In genomic region chr6:106002005-106002404, GRCh38 we compare ENCODE assay signal across 14 cellular contexts.
DNase-seq lines count a peak whose midpoint lies in the region; TF ChIP-seq lines count a peak whose summit lies in the region.
"Had no signal": no experiment of that assay in that cellular context is flagged by ENCODE, and none has a peak within 500 bp of the region (broad histone marks: within the 10 kb centered on the region; RNA-seq: fewer than 3 reads in every experiment).

No MANE protein-coding gene starts in this region.

- H3K4me1 ChIP-seq in H9 (ENCODE audit: insufficient read depth, low read length), result peaks cover 4% of the 10 kb centered on the region; the same call in 1 of the 2 replicates
- H3K4me1 ChIP-seq in KMS-11 (ENCODE audit: low read depth, poor library complexity, severe bottlenecking), result peaks cover 58% of the 10 kb centered on the region
- peaks cover 19% of the 10 kb centered on the region for H3K4me1 ChIP-seq in endodermal cell (ENCODE audit: control insufficient read depth, insufficient read depth, low read length)
- H3K4me1 ChIP-seq in spleen, result no peaks in the 10 kb centered on the region
- no peaks in the 10 kb centered on the region for H3K4me1 ChIP-seq in esophagus squamous epithelium
- H3K4me1 ChIP-seq: A549, BE2C had no signal

- H3K23ac ChIP-seq in H9 (ENCODE audit: insufficient read length, low read depth, low read length), result no peak overlapping the region

- H3K27ac ChIP-seq in H9 (ENCODE audit: insufficient read length, low read depth, low read length) (no peak overlapping the region), KMS-11 (peak overlapping the region; percentile 4; the same call in 1 of the 2 replicates), endodermal cell (ENCODE audit: low read depth, low read length) (no peak overlapping the region), spleen (no peak overlapping the region), esophagus squamous epithelium (no peak overlapping the region)
- H3K27ac ChIP-seq: A549, C4-2B had no signal

- no peak overlapping the region for H3K4ac ChIP-seq in H9 (ENCODE audit: low read depth, low read length)

- WGBS in H9 (ENCODE audit: extremely low coverage, insufficient read length, low lambda C conversion rate), result no CpG with 5 or more reads among the region's 1 CpG
- 9 to 22% methylated on average over 1 of the region's 1 CpG for WGBS in endodermal cell (ENCODE audit: insufficient coverage in 1 of 2, insufficient read length in 1 of 2), 2 experiments
- 73 to 88% (median 85%) methylated on average over 1 of the region's 1 CpG for WGBS in spleen, 5 donors
- WGBS in esophagus squamous epithelium, 2 donors, result 78 to 86% methylated on average over 1 of the region's 1 CpG

- no peak overlapping the region for H4K8ac ChIP-seq in H9 (replicated peaks; ENCODE audit: insufficient read length, low read depth, low read length)

- no peak overlapping the region for H2BK12ac ChIP-seq in H9 (ENCODE audit: insufficient read length, low read depth, low read length)

- H3K27me3 Mint-ChIP-seq in H9 (ENCODE audit: low read depth) (peaks cover 17% of the 10 kb centered on the region), endodermal cell (ENCODE audit: insufficient read depth) (peaks cover 13% of the 10 kb centered on the region)

- H3K27me3 ChIP-seq in H9 (ENCODE audit: insufficient read depth, low read length) (peaks cover 5% of the 10 kb centered on the region; the same call in 1 of the 2 replicates), KMS-11 (ENCODE audit: insufficient read depth, low read depth) (no peaks in the 10 kb centered on the region), endodermal cell (ENCODE audit: control insufficient read depth, insufficient read depth, low read length, poor library complexity, severe bottlenecking) (no peaks in the 10 kb centered on the region), spleen (replicated peaks in 1 of 7) (peaks cover 0 to 67% (median 5%) of the 10 kb centered on the region in 7 donors), esophagus squamous epithelium (peaks cover 0 to 21% (median 0%) of the 10 kb centered on the region in 4 donors)

- H2AFZ ChIP-seq in H9 (ENCODE audit: low read length), result no peak overlapping the region
- H2AFZ ChIP-seq in KMS-11 (ENCODE audit: low read depth), result no peak overlapping the region

- peak overlapping the region in 1 of 2 experiments; percentile 34; a peak in 1 of 5 replicates for H3K4me3 Mint-ChIP-seq in H9
- peak overlapping the region; percentile 43 for H3K4me3 Mint-ChIP-seq in endodermal cell
- H3K4me3 Mint-ChIP-seq: CD4-positive, alpha-beta memory T cell had no signal

- H3K79me2 ChIP-seq in H9 (ENCODE audit: insufficient read depth, low read length) (no peaks in the 10 kb centered on the region), KMS-11 (ENCODE audit: insufficient read depth, low read depth) (peaks cover 99% of the 10 kb centered on the region)

- no peak overlapping the region for H2BK120ac ChIP-seq in H9 (ENCODE audit: low read depth, low read length, poor library complexity, severe bottlenecking)

- no peaks in the 10 kb centered on the region for H3K36me3 ChIP-seq in KMS-11 (ENCODE audit: insufficient read depth)
- peaks cover 21% of the 10 kb centered on the region for H3K36me3 ChIP-seq in endodermal cell (ENCODE audit: control insufficient read depth, insufficient read depth, low read length)
- no peaks in the 10 kb centered on the region for H3K36me3 ChIP-seq in spleen
- no peaks in the 10 kb centered on the region for H3K36me3 ChIP-seq in esophagus squamous epithelium
- H3K36me3 ChIP-seq: BE2C had no signal

- H3K4me3 ChIP-seq in KMS-11 (IDR thresholded peaks at IDR 0.05; ENCODE audit: insufficient read depth, low read depth, low read length) (no peak overlapping the region), endodermal cell (ENCODE audit: low read length) (peak overlapping the region; percentile 61), spleen (no peak overlapping the region), esophagus squamous epithelium (no peak overlapping the region)
- H3K4me3 ChIP-seq: A549, K562 had no signal

- peaks cover 63 to 67% of the 10 kb centered on the region in 2 experiments for H3K4me1 Mint-ChIP-seq in H9
- peaks cover 58% of the 10 kb centered on the region for H3K4me1 Mint-ChIP-seq in endodermal cell
- H3K4me1 Mint-ChIP-seq: CD4-positive, alpha-beta memory T cell had no signal

- intact Hi-C loops in spleen (cut with DNase I; ENCODE audit: low total_unique reads), result no loop called here
- intact Hi-C loops in esophagus squamous epithelium (cut with DNase I), result no loop called here

- no peak overlapping the region for H3K14ac ChIP-seq in H9 (ENCODE audit: insufficient read depth, low read length)

- no peaks in the 10 kb centered on the region for H3K79me1 ChIP-seq in H9 (ENCODE audit: insufficient read depth, low read depth, low read length, poor library complexity, severe bottlenecking)

- no peak overlapping the region for H2BK20ac ChIP-seq in H9 (ENCODE audit: low read depth, low read length, poor library complexity, severe bottlenecking)

- no peak overlapping the region for H2BK5ac ChIP-seq in H9 (ENCODE audit: insufficient read length, low read length)

- no peaks in the 10 kb centered on the region for H3K9me3 ChIP-seq in H9 (ENCODE audit: control insufficient read depth, low read depth, low read length)
- peaks cover 4% of the 10 kb centered on the region for H3K9me3 ChIP-seq in endodermal cell (ENCODE audit: control insufficient read depth, low read length)
- no peaks in the 10 kb centered on the region for H3K9me3 ChIP-seq in spleen
- H3K9me3 ChIP-seq in esophagus squamous epithelium, result no peaks in the 10 kb centered on the region
- H3K9me3 ChIP-seq: A549, BE2C had no signal

- H3K27ac Mint-ChIP-seq in H9 (peak overlapping the region in 2 of 3 experiments; percentile 19 to 37; a peak in 1 of 7 replicates), endodermal cell (peak overlapping the region; percentile 87)
- H3K27ac Mint-ChIP-seq: CD4-positive, alpha-beta memory T cell had no signal

- H3K9me3 Mint-ChIP-seq in H9 (peaks cover 0 to 3% of the 10 kb centered on the region in 2 experiments; a peak in 2 of 5 replicates), endodermal cell (peaks cover 4% of the 10 kb centered on the region)
- H3K9me3 Mint-ChIP-seq: CD4-positive, alpha-beta memory T cell had no signal

- H3K4me2 ChIP-seq in H9 (ENCODE audit: insufficient read depth, insufficient read length, low read length) (no peak overlapping the region), KMS-11 (peak overlapping the region; percentile 60)
- H3K4me2 ChIP-seq: A549 had no signal

- TF ChIP-seq POLR2A in spleen (IDR thresholded peaks at IDR 0.05) (no peak), esophagus squamous epithelium (IDR thresholded peaks at IDR 0.05) (no peak)

- no peaks in the 10 kb centered on the region for H3K36me3 Mint-ChIP-seq in H9 (ENCODE audit: insufficient read depth in 1 of 3, low read depth in 3 of 3)
- peaks cover 14% of the 10 kb centered on the region for H3K36me3 Mint-ChIP-seq in endodermal cell (ENCODE audit: low read depth)
- H3K36me3 Mint-ChIP-seq: CD4-positive, alpha-beta memory T cell had no signal

- H4K5ac ChIP-seq in H9 (ENCODE audit: insufficient read length, low read depth, low read length), result no peak overlapping the region

- H3K18ac ChIP-seq in H9 (ENCODE audit: insufficient read length, low read depth, low read length), result no peak overlapping the region

- TF ChIP-seq CTCF in H9 (conservative IDR thresholded peaks at IDR 0.05) (no peak), KMS-11 (conservative IDR thresholded peaks at IDR 0.05; ENCODE audit: low read depth, low read length) (no peak), endodermal cell (conservative IDR thresholded peaks at IDR 0.05) (no peak), spleen (IDR thresholded peaks at IDR 0.05 in 8 of 11, conservative IDR thresholded peaks at IDR 0.05 in 3 of 11) (no peak), esophagus squamous epithelium (IDR thresholded peaks at IDR 0.05) (no peak)

- DNase-seq in H9, result no peak
- no peak for DNase-seq in endodermal cell
- DNase-seq in spleen, result no peak
- no peak for DNase-seq in esophagus squamous epithelium (lab: John Stamatoyannopoulos, UW)
- DNase-seq in kidney glomerular epithelial cell (lab: John Stamatoyannopoulos, UW), result no peak
- no peak for DNase-seq in activated CD8-positive, alpha-beta memory T cell treated with anti-CD3 and anti-CD28 coated beads for 24 hours
- DNase-seq: BE2C; CD4-positive, alpha-beta memory T cell; DMS79; GDM1 had no signal

- H4K20me1 ChIP-seq in H9 (ENCODE audit: control insufficient read depth, insufficient read depth, insufficient read length) (no peaks in the 10 kb centered on the region), KMS-11 (ENCODE audit: insufficient read depth) (no peaks in the 10 kb centered on the region)

- H3T11ph ChIP-seq in H9 (ENCODE audit: low read length), result no peak overlapping the region

- H3K56ac ChIP-seq in H9 (ENCODE audit: insufficient read length, low read depth, low read length), result no peak overlapping the region

- H3K9ac ChIP-seq in H9 (ENCODE audit: extremely low read depth, insufficient read length, low read length) (no peak overlapping the region), KMS-11 (no peak overlapping the region), endodermal cell (ENCODE audit: extremely low read depth, low read length, poor library complexity, severe bottlenecking) (peak overlapping the region; percentile 2)

- H4K91ac ChIP-seq in H9 (ENCODE audit: insufficient read length, low read depth, low read length), result no peak overlapping the region

- no peaks in the 10 kb centered on the region for H3K23me2 ChIP-seq in H9 (ENCODE audit: insufficient read length, low read depth, low read length, poor library complexity, severe bottlenecking)

- no peak overlapping the region for H2BK15ac ChIP-seq in H9 (ENCODE audit: low read depth, low read length)

- no peak overlapping the region for H2AK5ac ChIP-seq in H9 (ENCODE audit: insufficient read length, low read length)
